ENCODE assay signal across 17 cellular contexts in the genomic region with DNA sequence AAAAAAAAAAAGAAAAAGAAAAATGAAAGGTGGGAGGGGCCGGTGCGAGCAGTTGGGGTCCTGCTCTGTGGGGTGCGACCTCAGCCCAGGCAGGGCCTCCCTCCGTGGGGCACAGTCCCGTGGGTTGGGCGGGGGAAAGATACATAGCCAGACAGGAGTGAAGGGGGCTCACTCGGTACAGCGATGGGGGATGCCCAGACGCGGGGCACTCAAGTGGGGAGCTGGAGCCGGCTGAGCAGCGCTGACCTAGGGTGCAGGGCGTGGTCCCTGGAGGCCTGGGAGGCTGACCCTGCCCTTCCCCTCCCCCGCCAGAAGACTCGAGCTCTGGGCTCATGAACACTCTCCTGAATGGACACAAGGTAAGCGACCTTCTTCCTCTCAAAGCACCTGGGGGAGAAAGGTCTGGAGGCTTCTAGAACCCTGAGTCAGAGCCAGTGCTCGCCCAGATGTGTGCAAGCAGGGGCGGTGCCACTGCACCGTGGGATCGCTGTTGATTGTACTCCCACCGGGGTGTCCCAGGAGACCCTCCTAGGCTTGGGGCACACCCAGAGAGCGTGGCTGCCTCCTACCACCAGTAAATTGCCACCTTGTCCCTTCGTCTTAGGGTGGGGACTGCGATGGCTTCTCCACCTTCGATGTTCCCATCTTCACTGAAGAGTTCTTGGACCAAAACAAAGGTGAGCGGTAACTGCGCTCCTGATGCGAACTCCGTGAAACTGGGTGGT. TPM values are rescaled to one million over a fixed set of nuclear protein-coding genes. Genes with fewer than 3 reads are reported as not detected.
DNase-seq lines count a peak whose midpoint lies in the region; ATAC-seq, FAIRE-seq and TF ChIP-seq lines count a peak whose summit lies in the region.
"Had no signal": no experiment of that assay in that cellular context is flagged by ENCODE, and none has a peak within 500 bp of the region (broad histone marks: within the 10 kb centered on the region; RNA-seq: fewer than 3 reads in every experiment).

No MANE protein-coding gene starts in this region.

- peaks cover 24% of the 10 kb centered on the region; the same call in 1 of the 2 replicates for H3K79me2 ChIP-seq in HCT116 (ENCODE audit: insufficient read depth, low read length)

- no peaks in the 10 kb centered on the region for H3K27me3 Mint-ChIP-seq in stimulated activated memory B cell treated with anti-CD40 and anti-IgM and Interleukin-4, amounts not matched to agents 10 μg/mL and 1 μg/mL and 100 μg/mL, for 72 hours
- H3K27me3 Mint-ChIP-seq in naive thymus-derived CD8-positive, alpha-beta T cell: no peaks in the 10 kb centered on the region
- H3K27me3 Mint-ChIP-seq: activated CD4-positive, alpha-beta memory T cell treated with anti-CD3 and anti-CD28 coated beads, Interleukin-2, amount 10 ng/mL, durations not matched to agents 7 days and 5 days; activated naive CD8-positive, alpha-beta T cell treated with anti-CD3 and anti-CD28 coated beads, Interleukin-2, amount 50 U/mL, for 24 hours; CD8-positive, alpha-beta memory T cell had no signal

- POLR2A ChIA-PET in HCT116 (lab: Charles Lee): interaction anchor here (0.6 to 1.2 kb wide), 3 partner anchors 10 to 37 kb away, joined by 3 to 5 read pairs (median 3); a partner anchor contains a TSS
- POLR2A ChIA-PET in naive thymus-derived CD8-positive, alpha-beta T cell (lab: Charles Lee): interaction anchor here (0.8 kb wide), 1 partner anchor 9 kb away, joined by 3 read pairs; a partner anchor contains a TSS

- H3K9me3 Mint-ChIP-seq in stimulated activated memory B cell treated with anti-CD40 and anti-IgM and Interleukin-4, amounts not matched to agents 10 μg/mL and 1 μg/mL and 100 μg/mL, for 72 hours: no peaks in the 10 kb centered on the region
- H3K9me3 Mint-ChIP-seq in naive thymus-derived CD8-positive, alpha-beta T cell: peaks cover 0 to 1% (median 0%) of the 10 kb centered on the region in 9 donors
- H3K9me3 Mint-ChIP-seq: activated CD4-positive, alpha-beta memory T cell treated with anti-CD3 and anti-CD28 coated beads, Interleukin-2, amount 10 ng/mL, durations not matched to agents 7 days and 5 days; activated naive CD8-positive, alpha-beta T cell treated with anti-CD3 and anti-CD28 coated beads, Interleukin-2, amount 50 U/mL, for 24 hours had no signal

- no peaks in the 10 kb centered on the region for H3K9me2 ChIP-seq in HCT116 (ENCODE audit: insufficient read depth)

- H3K27me3 ChIP-seq in HCT116 (ENCODE audit: insufficient read depth, low read length): no peaks in the 10 kb centered on the region
- no peaks in the 10 kb centered on the region for H3K27me3 ChIP-seq in brain microvascular endothelial cell (replicated peaks)

- no peaks in the 10 kb centered on the region for H3K9me3 ChIP-seq in HCT116 (ENCODE audit: control insufficient read depth in 1 of 2, insufficient read depth in 1 of 2, low read depth in 1 of 2, low read length in 2 of 2)
- H3K9me3 ChIP-seq in kidney (ENCODE audit: control insufficient read depth in 1 of 2, low read length in 2 of 2): no peaks in the 10 kb centered on the region

- TF ChIP-seq CTCF in HCT116 (IDR thresholded peaks at IDR 0.05 in 2 of 3, conservative IDR thresholded peaks at IDR 0.05 in 1 of 3; ENCODE audit: borderline replicate concordance in 1 of 3, insufficient read depth in 1 of 3, low read depth in 2 of 3, low read length in 2 of 3) (no peak), brain microvascular endothelial cell (IDR thresholded peaks at IDR 0.05; ENCODE audit: low read depth, low read length, missing control alignments) (no peak), kidney (IDR thresholded peaks at IDR 0.05; ENCODE audit: borderline replicate concordance, extremely low read depth, insufficient read depth) (no peak)

- in situ Hi-C loops in brain microvascular endothelial cell (cut with HindIII; ENCODE audit: low pct_ligation_motif_present, low sequenced_read_pairs): no loop called here

- intact Hi-C loops in HCT116 (cut with micrococcal nuclease) (loop anchor here (1.0 to 10.0 kb wide), 2 partner anchors 31 to 629 kb away; no protein-coding TSS in a partner anchor), kidney (cut with DNase I) (no loop called here)

- H3K4me3 ChIP-seq in HCT116 (replicated peaks in 1 of 2; ENCODE audit: low read depth in 1 of 2, low read length in 2 of 2) (peak overlapping the region; percentile 23 to 50), brain microvascular endothelial cell (ENCODE audit: low read depth, low read length) (peak overlapping the region; percentile 24), kidney (ENCODE audit: low read length in 2 of 2) (no peak overlapping the region)

- H3K36me3 Mint-ChIP-seq in stimulated activated memory B cell treated with anti-CD40 and anti-IgM and Interleukin-4, amounts not matched to agents 10 μg/mL and 1 μg/mL and 100 μg/mL, for 72 hours: peaks cover 27% of the 10 kb centered on the region
- H3K36me3 Mint-ChIP-seq in naive thymus-derived CD8-positive, alpha-beta T cell: peaks cover 0 to 8% (median 5%) of the 10 kb centered on the region in 3 donors

- CTCF ChIA-PET in HCT116 (lab: Charles Lee): interaction anchor here (0.7 to 1.4 kb wide), 4 partner anchors 11 to 31 kb away, joined by 3 to 11 read pairs (median 4); no protein-coding TSS in a partner anchor

- H3K27ac Mint-ChIP-seq in stimulated activated memory B cell treated with anti-CD40 and anti-IgM and Interleukin-4, amounts not matched to agents 10 μg/mL and 1 μg/mL and 100 μg/mL, for 72 hours: no peak overlapping the region
- H3K27ac Mint-ChIP-seq in naive thymus-derived CD8-positive, alpha-beta T cell: no peak overlapping the region
- H3K27ac Mint-ChIP-seq: activated CD4-positive, alpha-beta memory T cell treated with anti-CD3 and anti-CD28 coated beads, Interleukin-2, amount 10 ng/mL, durations not matched to agents 7 days and 5 days; activated naive CD8-positive, alpha-beta T cell treated with anti-CD3 and anti-CD28 coated beads, Interleukin-2, amount 50 U/mL, for 24 hours had no signal

- no peak for DNase-seq in HCT116 (ENCODE audit: low read depth, low spot score)
- DNase-seq in brain microvascular endothelial cell: no peak
- DNase-seq in kidney: peak; percentile 82
- DNase-seq in naive thymus-derived CD8-positive, alpha-beta T cell: no peak
- no peak for DNase-seq in dermis blood vessel endothelial cell
- DNase-seq in stimulated activated naive CD4-positive, alpha-beta T cell (lab: John Stamatoyannopoulos, UW): no peak
- DNase-seq: activated CD4-positive, alpha-beta memory T cell treated with anti-CD3 and anti-CD28 coated beads, Interleukin-2, amount 10 ng/mL, durations not matched to agents 7 days and 5 days; activated naive CD8-positive, alpha-beta T cell treated with anti-CD3 and anti-CD28 coated beads, Interleukin-2, amount 50 U/mL, for 24 hours; CD8-positive, alpha-beta memory T cell; NCI-H1417; stimulated activated CD4-positive, alpha-beta T cell treated with anti-CD3 and anti-CD28 coated beads, Interleukin-12 subunit alpha, Interleukin-12 subunit beta, amount 100 ng/mL, for 4 hours had no signal

- no peak overlapping the region for H2AFZ ChIP-seq in HCT116 (ENCODE audit: low read depth, low read length, poor library complexity, severe bottlenecking)

- H3K36me3 ChIP-seq in HCT116 (ENCODE audit: control insufficient read depth in 1 of 2, insufficient read depth in 2 of 2, low read length in 2 of 2) (peaks cover 3 to 21% of the 10 kb centered on the region in 2 experiments; a peak in 2 of 4 replicates), brain microvascular endothelial cell (replicated peaks) (peaks cover 14% of the 10 kb centered on the region), kidney (ENCODE audit: control insufficient read depth in 1 of 2, insufficient read depth in 2 of 2, low read length in 2 of 2) (peaks cover 0 to 2% of the 10 kb centered on the region in 2 donors)

- TF ChIP-seq POLR2A in HCT116 (IDR thresholded peaks at IDR 0.05; ENCODE audit: borderline replicate concordance, extremely low read depth, insufficient read depth, insufficient read length): no peak

- RAD21 ChIA-PET in HCT116 (lab: Charles Lee; ENCODE audit: low non-redundant PET in 1 of 2, low total read pairs in 2 of 2, uncharacterized antibody in 2 of 2, unreplicated experiment in 2 of 2): interaction anchor here in 1 of 2 experiments (1.1 to 1.2 kb wide), 2 partner anchors 28 to 32 kb away, joined by 3 to 5 read pairs; no protein-coding TSS in a partner anchor

- peaks cover 24 to 70% of the 10 kb centered on the region in 2 experiments for H3K4me1 ChIP-seq in HCT116 (ENCODE audit: control insufficient read depth in 1 of 2, insufficient read depth in 2 of 2, low read length in 2 of 2)
- H3K4me1 ChIP-seq in kidney (ENCODE audit: control insufficient read depth in 1 of 2, insufficient read depth in 1 of 2, low read depth in 1 of 2, low read length in 2 of 2): peaks cover 3 to 4% of the 10 kb centered on the region in 2 donors

- H3K27ac ChIP-seq in HCT116 (ENCODE audit: low read depth, low read length): peak overlapping the region; percentile 71
- no peak overlapping the region for H3K27ac ChIP-seq in brain microvascular endothelial cell
- no peak overlapping the region for H3K27ac ChIP-seq in kidney (ENCODE audit: low read depth in 2 of 2, low read length in 2 of 2)
- H3K27ac ChIP-seq: epithelial cell of prostate, HL-60 had no signal

- peak overlapping the region; percentile 50; the same call in 1 of the 2 replicates for H3K9ac ChIP-seq in HCT116 (ENCODE audit: low read length)
- no peak overlapping the region for H3K9ac ChIP-seq in kidney (ENCODE audit: low read length in 2 of 2)

- peak overlapping the region; percentile 77 for H3K4me2 ChIP-seq in HCT116 (ENCODE audit: low read length)

- no peak for ATAC-seq in HCT116
- ATAC-seq in stimulated activated memory B cell treated with anti-CD40 and anti-IgM and Interleukin-4, amounts not matched to agents 10 μg/mL and 1 μg/mL and 100 μg/mL, for 72 hours: no peak
- no peak for ATAC-seq in naive thymus-derived CD8-positive, alpha-beta T cell
- no peak for ATAC-seq in GM18909 (IDR thresholded peaks at IDR 0.05; ENCODE audit: poor library complexity, unreplicated experiment)
- ATAC-seq: activated naive CD8-positive, alpha-beta T cell treated with anti-CD3 and anti-CD28 coated beads, Interleukin-2, amount 50 U/mL, for 24 hours; left lobe of liver had no signal

- no TSS peak for BruUV-seq in HCT116 (replicated peaks; lab: Mats Ljungman, UMichigan)

- TF ChIP-seq RAD21 in HCT116 (IDR thresholded peaks at IDR 0.05; ENCODE audit: low read depth): no peak

- H3K4me3 Mint-ChIP-seq in stimulated activated memory B cell treated with anti-CD40 and anti-IgM and Interleukin-4, amounts not matched to agents 10 μg/mL and 1 μg/mL and 100 μg/mL, for 72 hours: peak overlapping the region; percentile 63
- H3K4me3 Mint-ChIP-seq in naive thymus-derived CD8-positive, alpha-beta T cell: no peak overlapping the region
- H3K4me3 Mint-ChIP-seq: activated naive CD8-positive, alpha-beta T cell treated with anti-CD3 and anti-CD28 coated beads, Interleukin-2, amount 50 U/mL, for 24 hours had no signal

- FAIRE-seq in kidney (lab: Jason Lieb, UNC): no peak
- FAIRE-seq: GM19239 had no signal

- peaks cover 30% of the 10 kb centered on the region for H3K4me1 Mint-ChIP-seq in stimulated activated memory B cell treated with anti-CD40 and anti-IgM and Interleukin-4, amounts not matched to agents 10 μg/mL and 1 μg/mL and 100 μg/mL, for 72 hours
- H3K4me1 Mint-ChIP-seq in naive thymus-derived CD8-positive, alpha-beta T cell: peaks cover 8 to 27% (median 18%) of the 10 kb centered on the region in 4 donors

- H4K20me1 ChIP-seq in HCT116 (ENCODE audit: insufficient read depth): no peaks in the 10 kb centered on the region; the same call in 1 of the 2 replicates

RNA-seq across cellular contexts. Expression of a gene that starts 3.4 kb away (rescaled TPM):
- 186 TPM for total RNA-seq in HCT116 (2021; ENCODE audit: unreplicated experiment)
- 158 and 174 TPM in 2 replicates for polyA plus RNA-seq in HCT116 (2012)
- 69.7 TPM for total RNA-seq in kidney
- polyA plus RNA-seq in kidney (ENCODE audit: insufficient read depth, low read depth, low replicate concordance): 82.6 TPM
- total RNA-seq in naive thymus-derived CD8-positive, alpha-beta T cell: 10 to 100 TPM; 50.7 to 59.7 TPM
- polyA plus RNA-seq in naive thymus-derived CD8-positive, alpha-beta T cell: 10 to 100 TPM; 45.8 to 55.9 (median 53.9) TPM
- 75.0 and 94.7 TPM in 2 replicates for total RNA-seq in dermis blood vessel endothelial cell

RNA-seq across cellular contexts. Expression of a gene that starts 9.2 kb away (rescaled TPM):
- total RNA-seq in HCT116 (2021; ENCODE audit: unreplicated experiment): not detected
- not detected in 2 replicates for polyA plus RNA-seq in HCT116 (2012)
- total RNA-seq in kidney: 2.1 TPM
- polyA plus RNA-seq in kidney (ENCODE audit: insufficient read depth, low read depth, low replicate concordance): 2.1 TPM
- total RNA-seq in naive thymus-derived CD8-positive, alpha-beta T cell: 1 to 10 TPM; 3.5 to 3.7 TPM
- 1 to 10 TPM in 2 of 3 donors, under 1 TPM in 1; 0.76 to 3.0 (median 1.1) TPM for polyA plus RNA-seq in naive thymus-derived CD8-positive, alpha-beta T cell
- total RNA-seq in dermis blood vessel endothelial cell: 1.1 and 1.2 TPM in 2 replicates

RNA-seq across cellular contexts. Expression of a gene that starts 18.7 kb away (rescaled TPM):
- total RNA-seq in HCT116 (2021; ENCODE audit: unreplicated experiment): 131 TPM
- 125 and 134 TPM in 2 replicates for polyA plus RNA-seq in HCT116 (2012)
- 124 TPM for total RNA-seq in kidney
- polyA plus RNA-seq in kidney (ENCODE audit: insufficient read depth, low read depth, low replicate concordance): 113 TPM
- total RNA-seq in naive thymus-derived CD8-positive, alpha-beta T cell: 100 to 1,000 TPM; 134 to 146 TPM
- polyA plus RNA-seq in naive thymus-derived CD8-positive, alpha-beta T cell: 10 to 100 TPM; 33.1 to 59.6 (median 42.5) TPM
- total RNA-seq in dermis blood vessel endothelial cell: 90.3 and 121 TPM in 2 replicates

RNA-seq across cellular contexts. Expression of a gene that starts 30.6 kb away (rescaled TPM):
- total RNA-seq in HCT116 (2021; ENCODE audit: unreplicated experiment): 2.3 TPM
- polyA plus RNA-seq in HCT116 (2012): 1.6 and 1.8 TPM in 2 replicates
- total RNA-seq in kidney: 6.7 TPM
- 8.8 TPM for polyA plus RNA-seq in kidney (ENCODE audit: insufficient read depth, low read depth, low replicate concordance)
- total RNA-seq in naive thymus-derived CD8-positive, alpha-beta T cell: 10 to 100 TPM; 18.5 to 19.1 TPM
- polyA plus RNA-seq in naive thymus-derived CD8-positive, alpha-beta T cell: 10 to 100 TPM; 11.7 to 26.9 (median 23.9) TPM
- total RNA-seq in dermis blood vessel endothelial cell: 1.3 and 1.7 TPM in 2 replicates

RNA-seq across cellular contexts. Expression of a gene that starts 37.1 kb away (rescaled TPM):
- 1.2 TPM for total RNA-seq in HCT116 (2021; ENCODE audit: unreplicated experiment)
- 1.1 and 1.9 TPM in 2 replicates for polyA plus RNA-seq in HCT116 (2012)
- 9.2 TPM for total RNA-seq in kidney
- polyA plus RNA-seq in kidney (ENCODE audit: insufficient read depth, low read depth, low replicate concordance): 1.2 TPM
- total RNA-seq in naive thymus-derived CD8-positive, alpha-beta T cell: 10 to 100 TPM in 1 of 2 experiments, 1 to 10 TPM in 1; 8.8 to 12.5 TPM
- polyA plus RNA-seq in naive thymus-derived CD8-positive, alpha-beta T cell: under 1 TPM in 1 of 3 donors, not detected in 2; 0.45 TPM
- total RNA-seq in dermis blood vessel endothelial cell: not detected in 2 replicates

Comparison
In these comparisons a context has a peak if more than half of its experiments do, and no peak if none do; other contexts are left out.
1. H3K4me3 ChIP-seq: peak in HCT116 (2 of 2) and brain microvascular endothelial cell (single experiment); none in kidney (0 of 2).